ENCODE assay signal across 1 cellular context in genomic region chr6:143514996-143515760, GRCh38.
TF ChIP-seq lines count a peak whose summit lies in the region.

No MANE protein-coding gene starts in this region.

TF ChIP-seq in WTC11, 78 proteins besides CTCF, POLR2A, EP300 and RAD21 (continued from another document):
- TF ChIP-seq MLX (CRISPR knock-in tag; IDR thresholded peaks at IDR 0.05) = no peak
